ENCODE assay signal across 8 cellular contexts in the genomic region with DNA sequence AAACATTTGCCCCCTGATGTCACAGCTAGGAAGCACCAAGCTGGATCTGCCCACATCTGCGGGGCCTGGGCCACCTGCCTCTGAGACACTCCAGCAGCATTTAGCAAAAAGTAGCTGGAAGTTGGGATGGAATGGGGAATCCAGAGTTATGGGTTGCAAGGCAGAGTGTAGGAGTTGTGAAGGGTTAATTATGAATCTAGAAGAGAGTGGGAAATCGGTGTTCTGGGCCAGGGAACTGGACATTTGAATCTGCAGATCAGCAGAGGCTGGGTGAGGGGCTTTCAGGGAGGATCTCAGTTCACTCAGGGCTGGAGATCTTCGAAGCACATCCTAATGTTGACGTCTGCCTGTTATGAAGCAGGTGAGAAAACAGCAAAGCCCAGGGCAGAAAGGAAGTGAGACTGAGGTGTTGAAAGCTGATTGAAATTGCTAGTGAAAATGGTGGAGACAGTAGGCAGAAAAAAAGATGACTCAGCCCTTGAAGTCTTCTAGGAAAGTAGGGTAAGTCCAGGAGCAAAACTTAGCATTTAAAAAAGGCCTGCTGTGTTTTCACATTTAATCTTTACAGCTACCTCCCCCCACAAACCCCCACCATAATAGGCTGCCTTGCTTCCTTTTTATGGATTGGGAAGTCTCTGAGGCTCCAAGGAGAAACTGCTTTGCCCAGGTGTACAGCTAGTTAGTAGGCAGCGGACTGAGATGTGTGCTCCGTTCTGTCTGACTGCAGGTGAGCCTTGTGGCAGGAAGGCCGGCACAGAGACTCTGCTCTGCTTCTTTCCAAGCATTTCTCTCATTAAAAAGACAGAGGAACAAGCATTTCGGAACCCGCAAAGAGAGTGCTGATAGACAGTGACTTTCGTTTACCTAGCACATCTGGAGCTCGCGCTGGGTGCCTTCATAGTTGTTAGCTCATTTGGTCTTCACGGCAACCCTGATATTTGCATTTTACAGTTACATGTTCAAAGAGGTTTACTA. TPM values are rescaled to one million over a fixed set of nuclear protein-coding genes. Genes with fewer than 3 reads are reported as not detected.
DNase-seq lines count a peak whose midpoint lies in the region; ATAC-seq and TF ChIP-seq lines count a peak whose summit lies in the region.

No MANE protein-coding gene starts in this region.

- POLR2A ChIA-PET in activated CD4-positive, alpha-beta memory T cell treated with anti-CD3 and anti-CD28 coated beads for 36 hours (lab: Charles Lee) = no interaction called here
- POLR2A ChIA-PET in OCI-LY7 (lab: Charles Lee) = no interaction called here

- H3K4me1 ChIP-seq in BLaER1 treated with 17β-estradiol and CSF1 and Interleukin-3, amounts not matched to agents 10 nM and 100 nM = peaks cover 11 to 58% (median 40%) of the 10 kb centered on the region in 10 experiments; a peak in 19 of 20 replicates
- peaks cover 24 to 76% (median 41%) of the 10 kb centered on the region in 4 donors for H3K4me1 ChIP-seq in stomach
- no peaks in the 10 kb centered on the region for H3K4me1 ChIP-seq in OCI-LY7 (ENCODE audit: insufficient read depth, low read length, poor library complexity, severe bottlenecking)
- H3K4me1 ChIP-seq in right lobe of liver = no peaks in the 10 kb centered on the region

- H3K27me3 ChIP-seq in BLaER1 treated with 17β-estradiol and CSF1 and Interleukin-3, amounts not matched to agents 10 nM and 100 nM = no peaks in the 10 kb centered on the region
- H3K27me3 ChIP-seq in stomach = no peaks in the 10 kb centered on the region
- H3K27me3 ChIP-seq in right lobe of liver = no peaks in the 10 kb centered on the region

- peak; percentile 79 for ATAC-seq in GM19025 (IDR thresholded peaks at IDR 0.05; ENCODE audit: low read depth, unreplicated experiment)
- peak; percentile 85 for ATAC-seq in HG03060 (IDR thresholded peaks at IDR 0.05; ENCODE audit: low read depth, unreplicated experiment)
- no peak for ATAC-seq in right lobe of liver

- TF ChIP-seq POLR2A in stomach (IDR thresholded peaks at IDR 0.05) = no peak
- no peak for TF ChIP-seq POLR2A in right lobe of liver (IDR thresholded peaks at IDR 0.05)

- H3K27me3 Mint-ChIP-seq in activated CD4-positive, alpha-beta memory T cell treated with anti-CD3 and anti-CD28 coated beads for 36 hours = peaks cover 8% of the 10 kb centered on the region

- no peak overlapping the region for H2AFZ ChIP-seq in OCI-LY7 (ENCODE audit: low read length)

- peaks cover 2% of the 10 kb centered on the region for H3K36me3 Mint-ChIP-seq in activated CD4-positive, alpha-beta memory T cell treated with anti-CD3 and anti-CD28 coated beads for 36 hours

- H3K4me1 Mint-ChIP-seq in activated CD4-positive, alpha-beta memory T cell treated with anti-CD3 and anti-CD28 coated beads for 36 hours (ENCODE audit: low read depth) = no peaks in the 10 kb centered on the region

- CTCF ChIA-PET in activated CD4-positive, alpha-beta memory T cell treated with anti-CD3 and anti-CD28 coated beads for 36 hours (lab: Charles Lee) = interaction anchor here (0.8 to 1.6 kb wide), 3 partner anchors 41 to 122 kb away, joined by 3 to 7 read pairs (median 5); no protein-coding TSS in a partner anchor
- CTCF ChIA-PET in OCI-LY7 (lab: Charles Lee; ENCODE audit: unreplicated experiment) = no interaction called here

- H4K20me1 ChIP-seq in BLaER1 treated with 17β-estradiol and CSF1 and Interleukin-3, amounts not matched to agents 10 nM and 100 nM = peaks cover 0 to 37% (median 11%) of the 10 kb centered on the region in 11 experiments; a peak in 12 of 22 replicates
- H4K20me1 ChIP-seq in OCI-LY7 (ENCODE audit: insufficient read depth, low read length) = no peaks in the 10 kb centered on the region

- peaks cover 9 to 19% (median 14%) of the 10 kb centered on the region in 11 experiments; a peak in 17 of 22 replicates for H3K36me3 ChIP-seq in BLaER1 treated with 17β-estradiol and CSF1 and Interleukin-3, amounts not matched to agents 10 nM and 100 nM
- H3K36me3 ChIP-seq in stomach (peaks cover 0 to 25% (median 23%) of the 10 kb centered on the region in 4 donors), OCI-LY7 (ENCODE audit: insufficient read depth, low read length) (no peaks in the 10 kb centered on the region), right lobe of liver (peaks cover 0 to 1% (median 0%) of the 10 kb centered on the region in 4 donors)

- no peak overlapping the region for H3K9ac ChIP-seq in BLaER1 treated with 17β-estradiol and CSF1 and Interleukin-3, amounts not matched to agents 10 nM and 100 nM

- no peak overlapping the region for H3K27ac ChIP-seq in BLaER1 treated with 17β-estradiol and CSF1 and Interleukin-3, amounts not matched to agents 10 nM and 100 nM
- H3K27ac ChIP-seq in stomach = peak overlapping the region in 4 of 5 donors; percentile 5 to 55 (median 45)
- H3K27ac ChIP-seq in OCI-LY7 (ENCODE audit: low read depth, low read length, poor library complexity, severe bottlenecking) = no peak overlapping the region
- no peak overlapping the region for H3K27ac ChIP-seq in right lobe of liver

- H3K9me3 ChIP-seq in BLaER1 treated with 17β-estradiol and CSF1 and Interleukin-3, amounts not matched to agents 10 nM and 100 nM (replicated peaks in 1 of 11) = no peaks in the 10 kb centered on the region
- no peaks in the 10 kb centered on the region for H3K9me3 ChIP-seq in stomach
- H3K9me3 ChIP-seq in OCI-LY7 (ENCODE audit: low read length) = no peaks in the 10 kb centered on the region
- H3K9me3 ChIP-seq in right lobe of liver = no peaks in the 10 kb centered on the region

- H3K79me2 ChIP-seq in OCI-LY7 (ENCODE audit: insufficient read depth, low read depth, low read length) = no peaks in the 10 kb centered on the region

- peak overlapping the region in 9 of 11 experiments; percentile 16 to 60 (median 40); a peak in 16 of 22 replicates for H3K4me2 ChIP-seq in BLaER1 treated with 17β-estradiol and CSF1 and Interleukin-3, amounts not matched to agents 10 nM and 100 nM
- no peak overlapping the region for H3K4me2 ChIP-seq in OCI-LY7 (ENCODE audit: low read length)

- no peaks in the 10 kb centered on the region for H3K9me3 Mint-ChIP-seq in activated CD4-positive, alpha-beta memory T cell treated with anti-CD3 and anti-CD28 coated beads for 36 hours

- H3K9me2 ChIP-seq in OCI-LY7 (ENCODE audit: insufficient read depth, low read length) = no peaks in the 10 kb centered on the region

- BruUV-seq in OCI-LY7 (replicated peaks; lab: Mats Ljungman, UMichigan) = no TSS peak

- WGBS in stomach, 5 donors = 52 to 61% (median 57%) methylated on average over 13 of the region's 13 CpGs
- WGBS in right lobe of liver (ENCODE audit: insufficient coverage, low coverage, low lambda C conversion rate, missing lambda C conversion rate) = 70% methylated on average over 13 of the region's 13 CpGs

- H3K4me3 Mint-ChIP-seq in activated CD4-positive, alpha-beta memory T cell treated with anti-CD3 and anti-CD28 coated beads for 36 hours = no peak overlapping the region

- no peak overlapping the region for H3K4me3 ChIP-seq in BLaER1 treated with 17β-estradiol and CSF1 and Interleukin-3, amounts not matched to agents 10 nM and 100 nM
- no peak overlapping the region for H3K4me3 ChIP-seq in stomach
- H3K4me3 ChIP-seq in OCI-LY7 (ENCODE audit: low read depth, low read length, poor library complexity, severe bottlenecking) = no peak overlapping the region
- no peak overlapping the region for H3K4me3 ChIP-seq in right lobe of liver

- TF ChIP-seq EP300 in stomach (IDR thresholded peaks at IDR 0.05) = no peak

- H3K27ac Mint-ChIP-seq in activated CD4-positive, alpha-beta memory T cell treated with anti-CD3 and anti-CD28 coated beads for 36 hours = no peak overlapping the region

- no peak for TF ChIP-seq CTCF in stomach (IDR thresholded peaks at IDR 0.05)
- TF ChIP-seq CTCF in OCI-LY7 (conservative IDR thresholded peaks at IDR 0.05; ENCODE audit: low read length) = no peak
- TF ChIP-seq CTCF in right lobe of liver (IDR thresholded peaks at IDR 0.05) = no peak

- intact Hi-C loops in activated CD4-positive, alpha-beta memory T cell treated with anti-CD3 and anti-CD28 coated beads for 36 hours (cut with micrococcal nuclease) = loop anchor here (5.0 kb wide), 1 partner anchor 587 kb away; no protein-coding TSS in a partner anchor
- intact Hi-C loops in stomach (cut with DNase I; ENCODE audit: low total_unique reads) (no loop called here), OCI-LY7 (cut with micrococcal nuclease; ENCODE audit: unreplicated experiment) (no loop called here), right lobe of liver (cut with DNase I) (no loop called here)

- peak; percentile 52 for DNase-seq in activated CD4-positive, alpha-beta memory T cell treated with anti-CD3 and anti-CD28 coated beads for 36 hours
- DNase-seq in stomach = no peak
- DNase-seq in OCI-LY7 (ENCODE audit: low spot score) = no peak
- no peak for DNase-seq in right lobe of liver
- DNase-seq in stimulated activated naive CD4-positive, alpha-beta T cell treated with Interleukin-2 at 50 U/mL for 16 hours (lab: John Stamatoyannopoulos, UW) = no peak

RNA-seq across cellular contexts. Expression of gene VANGL1, which starts 7.2 kb away (rescaled TPM):
- 1 to 10 TPM; 4.2 to 4.4 TPM for total RNA-seq in activated CD4-positive, alpha-beta memory T cell treated with anti-CD3 and anti-CD28 coated beads for 36 hours
- total RNA-seq in stomach = 1 to 10 TPM; 3.5 to 9.4 (median 7.1) TPM
- polyA plus RNA-seq in stomach = 1 to 10 TPM; 1.4 to 2.7 (median 2.4) TPM
- not detected in 2 replicates for total RNA-seq in OCI-LY7 (2014; rRNA removed; shearing (Covaris generic))
- total RNA-seq in OCI-LY7 (2022) = 1.2 TPM in 2 replicates
- 1 to 10 TPM; 3.3 to 5.1 (median 4.4) TPM for total RNA-seq in right lobe of liver

Comparison
In these comparisons a context has a peak if more than half of its experiments do, and no peak if none do; other contexts are left out.
1. H3K27ac ChIP-seq: peak in stomach (4 of 5); none in BLaER1 treated with 17β-estradiol and CSF1 and Interleukin-3, amounts not matched to agents 10 nM and 100 nM (0 of 11), OCI-LY7 (single experiment) and right lobe of liver (0 of 3).
2. ATAC-seq: peak in GM19025 (single experiment) and HG03060 (single experiment); none in right lobe of liver (0 of 4).